9 cellular contexts compared by ENCODE assay signal in genomic region chr1:156584813-156585212, GRCh38. TPM values are rescaled to one million over a fixed set of nuclear protein-coding genes. Genes with fewer than 3 reads are reported as not detected.
DNase-seq lines count a peak whose midpoint lies in the region; ATAC-seq, FAIRE-seq and TF ChIP-seq lines count a peak whose summit lies in the region.
"Had no signal": no experiment of that assay in that cellular context is flagged by ENCODE, and none has a peak within 500 bp of the region (broad histone marks: within the 10 kb centered on the region; RNA-seq: fewer than 3 reads in every experiment).

No MANE protein-coding gene starts in this region.

- DNase-seq in ELF-1 (ENCODE audit: low read depth, low spot score) (peak; percentile 59), HTR-8/SVneo (ENCODE audit: insufficient read length, low spot score) (peak; percentile 18), neural crest cell (ENCODE audit: low read depth, low spot score) (no peak), nephron progenitor cell (no peak), NCI-H187 treated with DMSO at 0.1 percent for 48 hours (lab: John Stamatoyannopoulos, UW) (no peak)
- DNase-seq: activated T-cell treated with anti-CD3 and anti-CD28 coated beads, Interleukin-2, amount 50 U/mL, for 4 hours had no signal

- H3K27ac Mint-ChIP-seq in neural crest cell (ENCODE audit: unreplicated experiment) = no peak overlapping the region
- H3K27ac Mint-ChIP-seq in nephron progenitor cell = no peak overlapping the region

- FAIRE-seq in HTR-8/SVneo (lab: Jason Lieb, UNC) = no peak

- no peaks in the 10 kb centered on the region for H3K27me3 Mint-ChIP-seq in neural crest cell (ENCODE audit: low read depth)
- H3K27me3 Mint-ChIP-seq in nephron progenitor cell (ENCODE audit: low read depth, poor library complexity) = peaks cover 20% of the 10 kb centered on the region

- no peaks in the 10 kb centered on the region for H3K9me3 Mint-ChIP-seq in neural crest cell
- H3K9me3 Mint-ChIP-seq in nephron progenitor cell = no peaks in the 10 kb centered on the region
- H3K9me3 Mint-ChIP-seq: activated T-cell treated with anti-CD3 and anti-CD28 coated beads, Interleukin-2, amount 50 U/mL, for 4 hours had no signal

- no peak overlapping the region for H3K4me3 Mint-ChIP-seq in neural crest cell
- no peak overlapping the region for H3K4me3 Mint-ChIP-seq in nephron progenitor cell
- H3K4me3 Mint-ChIP-seq: activated T-cell treated with anti-CD3 and anti-CD28 coated beads, Interleukin-2, amount 50 U/mL, for 4 hours had no signal

- ATAC-seq in SK-N-SH treated with all-trans-retinoic acid at 6 μM for 48 hours (peak; percentile 70), HG02981 (IDR thresholded peaks at IDR 0.05; ENCODE audit: unreplicated experiment) (no peak)

- H3K36me3 Mint-ChIP-seq in neural crest cell (ENCODE audit: low read depth) = no peaks in the 10 kb centered on the region
- H3K36me3 Mint-ChIP-seq in nephron progenitor cell (ENCODE audit: low read depth) = no peaks in the 10 kb centered on the region

- H3K4me1 Mint-ChIP-seq in neural crest cell (peaks cover 9% of the 10 kb centered on the region), nephron progenitor cell (peaks cover 57% of the 10 kb centered on the region)

- TF ChIP-seq CTCF in neural crest cell (conservative IDR thresholded peaks at IDR 0.05) = peak; percentile 48
- no peak for TF ChIP-seq CTCF in nephron progenitor cell (IDR thresholded peaks at IDR 0.05)

TF ChIP-seq in SK-N-SH treated with all-trans-retinoic acid at 6 μM for 48 hours, 23 proteins besides CTCF, POLR2A, EP300 and RAD21:
- TF ChIP-seq TSHZ2 (CRISPR knock-in tag; IDR thresholded peaks at IDR 0.05) (no peak), ISL1 (CRISPR knock-in tag; IDR thresholded peaks at IDR 0.05) (no peak)

RNA-seq across cellular contexts. Expression of gene TTC24, which starts 5.3 kb away (rescaled TPM):
- not detected in 2 replicates for total RNA-seq in neural crest cell
- total RNA-seq: glomerular endothelial cell had no signal

RNA-seq across cellular contexts. Expression of gene NAXE, which starts 6.8 kb away (rescaled TPM):
- total RNA-seq in neural crest cell = 76.5 and 80.6 TPM in 2 replicates

RNA-seq across cellular contexts. Expression of gene IQGAP3, which starts 12.4 kb away (rescaled TPM):
- 43.1 and 43.5 TPM in 2 replicates for total RNA-seq in neural crest cell

RNA-seq across cellular contexts. Expression of gene GPATCH4, which starts 16.5 kb away (rescaled TPM):
- 40.6 and 41.2 TPM in 2 replicates for total RNA-seq in neural crest cell

RNA-seq across cellular contexts. Expression of gene HAPLN2, which starts 34.4 kb away (rescaled TPM):
- total RNA-seq in neural crest cell = 0.70 and 0.91 TPM in 2 replicates
- total RNA-seq: activated T-cell treated with anti-CD3 and anti-CD28 coated beads, Interleukin-2, amount 50 U/mL, for 4 hours; glomerular endothelial cell had no signal

Comparison
In these comparisons a context has a peak if more than half of its experiments do, and no peak if none do; other contexts are left out.
1. DNase-seq: peak in ELF-1 (single experiment) and HTR-8/SVneo (single experiment); none in neural crest cell (single experiment), nephron progenitor cell (single experiment) and NCI-H187 treated with DMSO at 0.1 percent for 48 hours (single experiment).